1 cellular context compared by ENCODE assay signal in genomic region chr16:10126686-10127085, GRCh38.
TF ChIP-seq lines count a peak whose summit lies in the region.

No MANE protein-coding gene starts in this region.

TF ChIP-seq in GM12878, 131 proteins besides CTCF, POLR2A, EP300 and RAD21 (continued from another document):
- TF ChIP-seq, protein P1, sequence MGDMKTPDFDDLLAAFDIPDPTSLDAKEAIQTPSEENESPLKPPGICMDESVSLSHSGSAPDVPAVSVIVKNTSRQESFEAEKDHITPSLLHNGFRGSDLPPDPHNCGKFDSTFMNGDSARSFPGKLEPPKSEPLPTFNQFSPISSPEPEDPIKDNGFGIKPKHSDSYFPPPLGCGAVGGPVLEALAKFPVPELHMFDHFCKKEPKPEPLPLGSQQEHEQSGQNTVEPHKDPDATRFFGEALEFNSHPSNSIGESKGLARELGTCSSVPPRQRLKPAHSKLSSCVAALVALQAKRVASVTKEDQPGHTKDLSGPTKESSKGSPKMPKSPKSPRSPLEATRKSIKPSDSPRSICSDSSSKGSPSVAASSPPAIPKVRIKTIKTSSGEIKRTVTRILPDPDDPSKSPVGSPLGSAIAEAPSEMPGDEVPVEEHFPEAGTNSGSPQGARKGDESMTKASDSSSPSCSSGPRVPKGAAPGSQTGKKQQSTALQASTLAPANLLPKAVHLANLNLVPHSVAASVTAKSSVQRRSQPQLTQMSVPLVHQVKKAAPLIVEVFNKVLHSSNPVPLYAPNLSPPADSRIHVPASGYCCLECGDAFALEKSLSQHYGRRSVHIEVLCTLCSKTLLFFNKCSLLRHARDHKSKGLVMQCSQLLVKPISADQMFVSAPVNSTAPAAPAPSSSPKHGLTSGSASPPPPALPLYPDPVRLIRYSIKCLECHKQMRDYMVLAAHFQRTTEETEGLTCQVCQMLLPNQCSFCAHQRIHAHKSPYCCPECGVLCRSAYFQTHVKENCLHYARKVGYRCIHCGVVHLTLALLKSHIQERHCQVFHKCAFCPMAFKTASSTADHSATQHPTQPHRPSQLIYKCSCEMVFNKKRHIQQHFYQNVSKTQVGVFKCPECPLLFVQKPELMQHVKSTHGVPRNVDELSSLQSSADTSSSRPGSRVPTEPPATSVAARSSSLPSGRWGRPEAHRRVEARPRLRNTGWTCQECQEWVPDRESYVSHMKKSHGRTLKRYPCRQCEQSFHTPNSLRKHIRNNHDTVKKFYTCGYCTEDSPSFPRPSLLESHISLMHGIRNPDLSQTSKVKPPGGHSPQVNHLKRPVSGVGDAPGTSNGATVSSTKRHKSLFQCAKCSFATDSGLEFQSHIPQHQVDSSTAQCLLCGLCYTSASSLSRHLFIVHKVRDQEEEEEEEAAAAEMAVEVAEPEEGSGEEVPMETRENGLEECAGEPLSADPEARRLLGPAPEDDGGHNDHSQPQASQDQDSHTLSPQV (IDR thresholded peaks at IDR 0.05): no peak
- TF ChIP-seq GATAD2B (conservative IDR thresholded peaks at IDR 0.05; ENCODE audit: low read depth): no peak
- TF ChIP-seq NFXL1 (IDR thresholded peaks at IDR 0.05; ENCODE audit: borderline replicate concordance): no peak
- TF ChIP-seq ZBTB4 (CRISPR knock-in tag; IDR thresholded peaks at IDR 0.05): no peak
- TF ChIP-seq HDAC6 (IDR thresholded peaks at IDR 0.05; ENCODE audit: unreplicated experiment): no peak
- no peak for TF ChIP-seq SPI1 (IDR thresholded peaks at IDR 0.05; ENCODE audit: borderline replicate concordance, insufficient read depth, low read depth, low read length)
- TF ChIP-seq ZBTB33 (IDR thresholded peaks at IDR 0.05): no peak
- no peak for TF ChIP-seq ZNF207 (IDR thresholded peaks at IDR 0.05; ENCODE audit: borderline replicate concordance)
- no peak for TF ChIP-seq CBX3 (IDR thresholded peaks at IDR 0.05; ENCODE audit: borderline replicate concordance, low read depth)
- TF ChIP-seq IRF3 (IDR thresholded peaks at IDR 0.05): no peak
- no peak for TF ChIP-seq BRCA1 (IDR thresholded peaks at IDR 0.05; ENCODE audit: low read depth, low read length)
